20 cellular contexts compared by ENCODE assay signal in genomic region chr13:31765441-31765840, GRCh38. TPM values are rescaled to one million over a fixed set of nuclear protein-coding genes. Genes with fewer than 3 reads are reported as not detected.
DNase-seq lines count a peak whose midpoint lies in the region; ATAC-seq and TF ChIP-seq lines count a peak whose summit lies in the region.
"Had no signal": no experiment of that assay in that cellular context is flagged by ENCODE, and none has a peak within 500 bp of the region (broad histone marks: within the 10 kb centered on the region; RNA-seq: fewer than 3 reads in every experiment).

No MANE protein-coding gene starts in this region.

- no peak overlapping the region for H3K27ac Mint-ChIP-seq in CD14-positive monocyte
- H3K27ac Mint-ChIP-seq: activated naive CD4-positive, alpha-beta T cell treated with anti-CD3 and anti-CD28 coated beads, Interleukin-2, amount 50 U/mL, for 72 hours; CD8-positive, alpha-beta T cell; endodermal cell; mesothelial cell of epicardium had no signal

- intact Hi-C loops in CD14-positive monocyte (cut with micrococcal nuclease) (no loop called here), gastrocnemius medialis (cut with DNase I; ENCODE audit: low total_unique reads) (no loop called here), head of caudate nucleus (cut with DNase I) (no loop called here)

- no peaks in the 10 kb centered on the region for H3K9me2 ChIP-seq in hepatocyte (replicated peaks; ENCODE audit: insufficient read depth)

- peaks cover 15 to 18% of the 10 kb centered on the region in 2 donors for H3K36me3 Mint-ChIP-seq in CD14-positive monocyte
- H3K36me3 Mint-ChIP-seq: activated naive CD4-positive, alpha-beta T cell treated with anti-CD3 and anti-CD28 coated beads, Interleukin-2, amount 50 U/mL, for 72 hours; CD8-positive, alpha-beta T cell; mesothelial cell of epicardium had no signal

- no peaks in the 10 kb centered on the region for H3K27me3 ChIP-seq in gastrocnemius medialis
- H3K27me3 ChIP-seq in hepatocyte = peaks cover 5% of the 10 kb centered on the region
- H3K27me3 ChIP-seq: neutrophil, testis had no signal

- no peak for TF ChIP-seq POLR2A in gastrocnemius medialis (IDR thresholded peaks at IDR 0.05)

- TF ChIP-seq CTCF in CD14-positive monocyte (IDR thresholded peaks at IDR 0.05) (no peak), gastrocnemius medialis (IDR thresholded peaks at IDR 0.05 in 4 of 5, conservative IDR thresholded peaks at IDR 0.05 in 1 of 5) (no peak), hepatocyte (IDR thresholded peaks at IDR 0.05; ENCODE audit: poor library complexity) (no peak)

- no peaks in the 10 kb centered on the region for H3K9me3 Mint-ChIP-seq in CD14-positive monocyte
- H3K9me3 Mint-ChIP-seq: activated naive CD4-positive, alpha-beta T cell treated with anti-CD3 and anti-CD28 coated beads, Interleukin-2, amount 50 U/mL, for 72 hours; CD8-positive, alpha-beta T cell; endodermal cell; mesothelial cell of epicardium had no signal

- H4K20me1 ChIP-seq in hepatocyte (ENCODE audit: insufficient read depth, poor library complexity, severe bottlenecking) = no peaks in the 10 kb centered on the region

- H3K4me1 Mint-ChIP-seq in CD14-positive monocyte = peaks cover 4% of the 10 kb centered on the region
- H3K4me1 Mint-ChIP-seq: endodermal cell had no signal

- H3K27ac ChIP-seq in gastrocnemius medialis = no peak overlapping the region
- no peak overlapping the region for H3K27ac ChIP-seq in hepatocyte
- H3K27ac ChIP-seq: neutrophil, testis had no signal

- H3K9me3 ChIP-seq in gastrocnemius medialis (no peaks in the 10 kb centered on the region), hepatocyte (ENCODE audit: low read depth) (no peaks in the 10 kb centered on the region)
- H3K9me3 ChIP-seq: neutrophil, testis had no signal

- no peak for ATAC-seq in gastrocnemius medialis
- ATAC-seq: activated naive CD4-positive, alpha-beta T cell treated with anti-CD3 and anti-CD28 coated beads, Interleukin-2, amount 50 U/mL, for 72 hours; CD8-positive, alpha-beta T cell; HCT116; right cardiac atrium had no signal

- in situ Hi-C loops in gastrocnemius medialis (cut with MboI; ENCODE audit: low sequenced_read_pairs in 4 of 4) = no loop called here

- WGBS in hepatocyte (ENCODE audit: low lambda C conversion rate, missing lambda C conversion rate) = 58% methylated on average over 2 of the region's 2 CpGs

- H3K4me3 Mint-ChIP-seq in CD14-positive monocyte = no peak overlapping the region
- H3K4me3 Mint-ChIP-seq: CD8-positive, alpha-beta T cell; endodermal cell; mesothelial cell of epicardium had no signal

- no peak overlapping the region for H2AFZ ChIP-seq in hepatocyte

- no peak overlapping the region for H3K4me2 ChIP-seq in hepatocyte

- H3K4me3 ChIP-seq in gastrocnemius medialis (no peak overlapping the region), hepatocyte (no peak overlapping the region)
- H3K4me3 ChIP-seq: testis had no signal

- H3K79me2 ChIP-seq in hepatocyte = no peaks in the 10 kb centered on the region

- no peaks in the 10 kb centered on the region for H3K4me1 ChIP-seq in gastrocnemius medialis
- no peaks in the 10 kb centered on the region for H3K4me1 ChIP-seq in hepatocyte (ENCODE audit: insufficient read depth)
- H3K4me1 ChIP-seq: testis had no signal

- H3K27me3 Mint-ChIP-seq in CD14-positive monocyte (ENCODE audit: low read depth in 3 of 3) = peaks cover 0 to 1% (median 0%) of the 10 kb centered on the region in 3 donors

- H3K36me3 ChIP-seq in gastrocnemius medialis = no peaks in the 10 kb centered on the region
- no peaks in the 10 kb centered on the region for H3K36me3 ChIP-seq in hepatocyte (replicated peaks; ENCODE audit: insufficient read depth, low read depth)
- H3K36me3 ChIP-seq: neutrophil had no signal

- DNase-seq in HCEC 1CT = peak; percentile 78
- DNase-seq in amniotic epithelial cell (ENCODE audit: low read depth) = peak; percentile 70
- peak; percentile 65 for DNase-seq in glomerular visceral epithelial cell (ENCODE audit: extremely low spot score)
- DNase-seq in CD14-positive monocyte (ENCODE audit: low spot score) = no peak
- no peak for DNase-seq in gastrocnemius medialis
- no peak for DNase-seq in head of caudate nucleus
- no peak for DNase-seq in hepatocyte (ENCODE audit: low spot score)
- DNase-seq: CD8-positive, alpha-beta T cell; endodermal cell; KG1; NCI-H2227 treated with DMSO at 0.1 percent for 48 hours; right cardiac atrium; stimulated activated CD4-positive, alpha-beta T cell treated with anti-CD3 and anti-CD28 coated beads, Interleukin-4, amount 100 ng/mL, for 1 hour; stimulated activated CD8-positive, alpha-beta memory T cell treated with anti-CD3 and anti-CD28 coated beads, Interleukin-4, amount 100 ng/mL, for 48 hours; T-helper 9 cell; testis had no signal

RNA-seq across cellular contexts. Expression of gene RXFP2, which starts 26.1 kb away (rescaled TPM):
- polyA plus RNA-seq in CD14-positive monocyte (under 1 TPM; 0.38 to 0.69 TPM), hepatocyte (not detected in 2 replicates)
- total RNA-seq in gastrocnemius medialis (under 1 TPM in 2 of 4 donors, not detected in 2; 0.27 to 0.42 TPM), hepatocyte (not detected in 2 replicates)
- total RNA-seq: activated naive CD4-positive, alpha-beta T cell treated with anti-CD3 and anti-CD28 coated beads, Interleukin-2, amount 50 U/mL, for 72 hours; CD8-positive, alpha-beta T cell; endodermal cell; right cardiac atrium had no signal
- polyA plus RNA-seq: right cardiac atrium had no signal

Comparison
In these comparisons a context has a peak if more than half of its experiments do, and no peak if none do; other contexts are left out.
1. DNase-seq: peak in HCEC 1CT (single experiment), amniotic epithelial cell (single experiment) and glomerular visceral epithelial cell (single experiment); none in CD14-positive monocyte (single experiment), gastrocnemius medialis (0 of 2), head of caudate nucleus (0 of 42) and hepatocyte (single experiment).